Comparison of ENCODE assay signal across 25 cellular contexts in genomic region chr3:60972599-60972998, GRCh38.
"Had no signal": no experiment of that assay in that cellular context is flagged by ENCODE, and none has a peak within 500 bp of the region (broad histone marks: within the 10 kb centered on the region; RNA-seq: fewer than 3 reads in every experiment).

No MANE protein-coding gene starts in this region.

- H3K4me1 Mint-ChIP-seq: endodermal cell had no signal

- H3K27me3 Mint-ChIP-seq: dendritic cell treated with granulocyte-macrophage colony-stimulating factor and Interleukin-4, amounts not matched to agents 40 ng/mL and 50 ng/mL, for 4 days; effector memory CD8-positive, alpha-beta T cell had no signal

- H3K9me3 ChIP-seq: colonic mucosa, gastrocnemius medialis had no signal

- H3K27ac ChIP-seq: colonic mucosa, coronary artery, dorsolateral prefrontal cortex, epithelial cell of prostate, esophagus muscularis mucosa, esophagus squamous epithelium, foreskin keratinocyte, gastrocnemius medialis, gastroesophageal sphincter, heart left ventricle, heart right ventricle had no signal

- H3K36me3 ChIP-seq: colonic mucosa, esophagus muscularis mucosa, esophagus squamous epithelium, gastrocnemius medialis, gastroesophageal sphincter, heart left ventricle, heart right ventricle had no signal

- H3K27ac Mint-ChIP-seq: dendritic cell treated with granulocyte-macrophage colony-stimulating factor and Interleukin-4, amounts not matched to agents 40 ng/mL and 50 ng/mL, for 4 days; effector memory CD8-positive, alpha-beta T cell; endodermal cell had no signal

- DNase-seq: colonic mucosa; cortex of kidney; dermis blood vessel endothelial cell; dorsolateral prefrontal cortex; effector CD4-positive, alpha-beta T cell; effector CD8-positive, alpha-beta T cell; effector memory CD4-positive, alpha-beta T cell; effector memory CD8-positive, alpha-beta T cell; endodermal cell; erythroblast; esophagus squamous epithelium; foreskin fibroblast; foreskin keratinocyte; foreskin melanocyte; gastrocnemius medialis; glutamatergic neuron; head of caudate nucleus; heart left ventricle; heart right ventricle had no signal

- H3K27me3 ChIP-seq: colonic mucosa, dorsolateral prefrontal cortex, esophagus muscularis mucosa, esophagus squamous epithelium, foreskin keratinocyte, gastrocnemius medialis, gastroesophageal sphincter, heart left ventricle, heart right ventricle had no signal

- ATAC-seq: effector memory CD8-positive, alpha-beta T cell; esophagus mucosa; foreskin keratinocyte; gastrocnemius medialis; gastroesophageal sphincter; heart left ventricle; heart right ventricle had no signal

- H3K4me3 Mint-ChIP-seq: dendritic cell treated with granulocyte-macrophage colony-stimulating factor and Interleukin-4, amounts not matched to agents 40 ng/mL and 50 ng/mL, for 4 days; effector memory CD8-positive, alpha-beta T cell; endodermal cell had no signal

- H3K4me3 ChIP-seq: colonic mucosa, coronary artery, dorsolateral prefrontal cortex, esophagus muscularis mucosa, esophagus squamous epithelium, gastrocnemius medialis, gastroesophageal sphincter, heart left ventricle, heart right ventricle had no signal

- H3K4me1 ChIP-seq: colonic mucosa, esophagus muscularis mucosa, esophagus squamous epithelium, foreskin keratinocyte, gastrocnemius medialis, gastroesophageal sphincter, heart left ventricle, heart right ventricle had no signal
